In the genomic region with DNA sequence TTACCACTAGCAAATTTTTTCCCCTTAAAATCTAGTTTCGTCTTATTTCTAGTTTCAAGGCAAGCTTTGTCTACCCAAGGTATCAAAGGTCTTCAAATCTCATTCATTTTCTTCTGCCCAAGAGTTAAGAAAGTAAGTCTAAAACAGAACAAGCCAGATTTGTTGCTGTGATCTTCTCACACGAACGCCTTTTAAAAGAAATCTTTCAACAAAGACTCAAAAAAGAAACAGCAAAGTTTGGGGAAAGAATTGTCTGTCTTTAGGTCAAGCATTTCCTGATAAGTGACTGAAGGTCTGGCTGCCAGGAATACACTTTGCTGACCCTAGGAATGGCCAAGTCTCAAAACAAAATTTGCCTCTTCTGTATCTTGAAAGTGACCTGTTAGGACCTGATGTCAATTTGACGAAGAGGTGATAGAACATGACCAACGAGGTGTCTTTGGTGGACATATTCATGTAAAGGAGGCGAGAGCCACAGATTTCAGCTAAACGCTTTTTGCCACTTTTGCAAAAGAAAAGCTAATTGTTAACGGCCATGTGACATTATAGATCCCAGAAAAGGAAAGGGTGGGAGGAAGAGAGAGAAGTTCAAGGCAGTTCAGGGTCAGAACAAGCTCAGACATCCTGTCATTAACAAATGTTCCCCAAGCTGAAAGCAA, we compare ENCODE assay signal across 8 cellular contexts.
DNase-seq lines count a peak whose midpoint lies in the region; ATAC-seq and TF ChIP-seq lines count a peak whose summit lies in the region.

No MANE protein-coding gene starts in this region.

- peak overlapping the region; percentile 87 to 98 for H3K9ac ChIP-seq in duodenal mucosa (ENCODE audit: low read depth in 1 of 2, low read length in 2 of 2)
- H3K9ac ChIP-seq in muscle layer of colon (ENCODE audit: low read length) = peak overlapping the region; percentile 94

- H3K36me3 ChIP-seq in duodenal mucosa (ENCODE audit: control insufficient read depth in 1 of 2, insufficient read depth in 2 of 2, low read length in 2 of 2) (no peaks in the 10 kb centered on the region), muscle layer of colon (ENCODE audit: insufficient read depth, low read length) (no peaks in the 10 kb centered on the region)

- no peak for ATAC-seq in HG03097 (IDR thresholded peaks at IDR 0.05; ENCODE audit: low FRiP score, unreplicated experiment)

- H3K9me3 ChIP-seq in duodenal mucosa (ENCODE audit: control insufficient read depth in 1 of 2, low read length in 2 of 2) (no peaks in the 10 kb centered on the region), muscle layer of colon (ENCODE audit: low read length) (no peaks in the 10 kb centered on the region)

- DNase-seq in NB4 (ENCODE audit: low read depth) = no peak
- DNase-seq in D341Med (ENCODE audit: low spot score) = no peak
- DNase-seq in NCI-H1436 (lab: John Stamatoyannopoulos, UW) = no peak
- DNase-seq in COLO668 (lab: John Stamatoyannopoulos, UW; ENCODE audit: unreplicated experiment) = no peak

- no peak for TF ChIP-seq POLR2A in NB4 (IDR thresholded peaks at IDR 0.05; ENCODE audit: extremely low read depth, insufficient read length)

- H3K4me1 ChIP-seq in duodenal mucosa (ENCODE audit: control insufficient read depth in 1 of 2, insufficient read depth in 2 of 2, low read length in 2 of 2) (peaks cover 27 to 30% of the 10 kb centered on the region in 2 donors), muscle layer of colon (ENCODE audit: insufficient read depth, low read length) (peaks cover 29% of the 10 kb centered on the region)

- H3K27me3 ChIP-seq in duodenal mucosa (ENCODE audit: control insufficient read depth in 1 of 2, insufficient read depth in 2 of 2, low read length in 2 of 2) = no peaks in the 10 kb centered on the region
- H3K27me3 ChIP-seq in muscle layer of colon (ENCODE audit: control insufficient read depth in 1 of 2, insufficient read depth in 2 of 2, low read length in 2 of 2) = no peaks in the 10 kb centered on the region

- peak overlapping the region; percentile 70 for H3K4me3 ChIP-seq in GM12875 (ENCODE audit: low read depth, low read length)
- H3K4me3 ChIP-seq in NB4 (ENCODE audit: low read depth, low read length) = peak overlapping the region; percentile 97
- peak overlapping the region; percentile 96 to 99 for H3K4me3 ChIP-seq in duodenal mucosa (ENCODE audit: low read depth in 1 of 2, low read length in 2 of 2)
- H3K4me3 ChIP-seq in muscle layer of colon (ENCODE audit: low read depth in 1 of 2, low read length in 2 of 2) = peak overlapping the region; percentile 89 to 93

- H3K27ac ChIP-seq in duodenal mucosa (ENCODE audit: low read depth, low read length) (peak overlapping the region; percentile 99), muscle layer of colon (ENCODE audit: low read depth, low read length) (peak overlapping the region; percentile 82)

- no peak for TF ChIP-seq CTCF in GM12875 (IDR thresholded peaks at IDR 0.05; ENCODE audit: borderline replicate concordance, insufficient read depth, low read depth, low read length)
- no peak for TF ChIP-seq CTCF in NB4 (IDR thresholded peaks at IDR 0.05; ENCODE audit: low read depth, low read length)
